ENCODE assay signal across 9 cellular contexts in genomic region chr12:79933580-79934264, GRCh38. TPM values are rescaled to one million over a fixed set of nuclear protein-coding genes. Genes with fewer than 3 reads are reported as not detected.
DNase-seq lines count a peak whose midpoint lies in the region; ATAC-seq, FAIRE-seq and TF ChIP-seq lines count a peak whose summit lies in the region.
"Had no signal": no experiment of that assay in that cellular context is flagged by ENCODE, and none has a peak within 500 bp of the region (broad histone marks: within the 10 kb centered on the region; RNA-seq: fewer than 3 reads in every experiment).

No MANE protein-coding gene starts in this region.

- no peaks in the 10 kb centered on the region for H3K9me3 Mint-ChIP-seq in natural killer cell treated with Interleukin-12 subunit alpha and Interleukin-12 subunit beta and Interleukin-15 and Interleukin-18, amount 100 ng/mL, for 72 hours

- no peaks in the 10 kb centered on the region for H3K36me3 Mint-ChIP-seq in natural killer cell treated with Interleukin-12 subunit alpha and Interleukin-12 subunit beta and Interleukin-15 and Interleukin-18, amount 100 ng/mL, for 72 hours

- no peaks in the 10 kb centered on the region for H3K27me3 Mint-ChIP-seq in natural killer cell treated with Interleukin-12 subunit alpha and Interleukin-12 subunit beta and Interleukin-15 and Interleukin-18, amount 100 ng/mL, for 72 hours

- no peaks in the 10 kb centered on the region for H3K27me3 ChIP-seq in esophagus muscularis mucosa

- H3K9me3 ChIP-seq in esophagus muscularis mucosa = no peaks in the 10 kb centered on the region

- under 1% methylated on average over 13 of the region's 14 CpGs for WGBS in esophagus muscularis mucosa

- intact Hi-C loops in esophagus muscularis mucosa (cut with DNase I) = loop anchor here (5.0 to 10.0 kb wide), 4 partner anchors 104 to 241 kb away; partner anchors contain the start of gene PAWR

- peaks cover 16 to 55% (median 44%) of the 10 kb centered on the region in 4 donors for H3K4me1 ChIP-seq in esophagus muscularis mucosa

- peaks cover 37 to 53% of the 10 kb centered on the region in 2 donors for H3K4me1 Mint-ChIP-seq in natural killer cell treated with Interleukin-12 subunit alpha and Interleukin-12 subunit beta and Interleukin-15 and Interleukin-18, amount 100 ng/mL, for 72 hours (ENCODE audit: low read depth in 2 of 2)

- H3K27ac Mint-ChIP-seq in natural killer cell treated with Interleukin-12 subunit alpha and Interleukin-12 subunit beta and Interleukin-15 and Interleukin-18, amount 100 ng/mL, for 72 hours = peak overlapping the region; percentile 88 to 91

- no peak for TF ChIP-seq EP300 in esophagus muscularis mucosa (IDR thresholded peaks at IDR 0.05)

- TF ChIP-seq POLR2A in esophagus muscularis mucosa (IDR thresholded peaks at IDR 0.05; ENCODE audit: low read depth) = no peak

- H3K4me3 Mint-ChIP-seq in natural killer cell treated with Interleukin-12 subunit alpha and Interleukin-12 subunit beta and Interleukin-15 and Interleukin-18, amount 100 ng/mL, for 72 hours = peak overlapping the region; percentile 93

- no peak for FAIRE-seq in D721Med (lab: Jason Lieb, UNC)

- TF ChIP-seq CTCF in esophagus muscularis mucosa (IDR thresholded peaks at IDR 0.05) = no peak
- no peak for TF ChIP-seq CTCF in D721Med (IDR thresholded peaks at IDR 0.05; ENCODE audit: insufficient read depth, missing control alignments)

- ATAC-seq in HG03354 (IDR thresholded peaks at IDR 0.05; ENCODE audit: poor library complexity, severe bottlenecking, unreplicated experiment) = peak; percentile 14
- ATAC-seq in natural killer cell treated with Interleukin-12 subunit alpha and Interleukin-12 subunit beta and Interleukin-15 and Interleukin-18, amount 100 ng/mL, for 72 hours = peak in 1 of 2 donors; percentile 17

- DNase-seq in activated CD8-positive, alpha-beta memory T cell treated with anti-CD3 and anti-CD28 coated beads, Interleukin-2, amount 50 U/mL, for 1 hour (ENCODE audit: extremely low read depth) = peak; percentile 2
- no peak for DNase-seq in activated CD8-positive, alpha-beta memory T cell treated with anti-CD3 and anti-CD28 coated beads, Interleukin-2, amount 50 U/mL, for 4 hours
- peak; percentile 49 for DNase-seq in UCSD-AML1 (lab: John Stamatoyannopoulos, UW; ENCODE audit: unreplicated experiment)
- no peak for DNase-seq in esophagus muscularis mucosa (ENCODE audit: extremely low spot score)
- DNase-seq in natural killer cell treated with Interleukin-12 subunit alpha and Interleukin-12 subunit beta and Interleukin-15 and Interleukin-18, amount 100 ng/mL, for 72 hours (ENCODE audit: low spot score) = no peak
- no peak for DNase-seq in D721Med (ENCODE audit: insufficient read length, low spot score)
- no peak for DNase-seq in T-helper 9 cell
- DNase-seq: left cardiac atrium had no signal

- H3K27ac ChIP-seq in esophagus muscularis mucosa (replicated peaks in 1 of 4) = peak overlapping the region; percentile 97 to 98 (median 98)

- H3K4me3 ChIP-seq in esophagus muscularis mucosa = peak overlapping the region; percentile 78 to 99 (median 88)

- no peaks in the 10 kb centered on the region for H3K36me3 ChIP-seq in esophagus muscularis mucosa

RNA-seq across cellular contexts. Expression of gene PPP1R12A, which starts 1.2 kb away (rescaled TPM):
- total RNA-seq in esophagus muscularis mucosa = 100 to 1,000 TPM; 441 to 691 (median 542) TPM
- 100 to 1,000 TPM; 112 to 131 TPM for total RNA-seq in natural killer cell treated with Interleukin-12 subunit alpha and Interleukin-12 subunit beta and Interleukin-15 and Interleukin-18, amount 100 ng/mL, for 72 hours

Comparison
In these comparisons a context has a peak if more than half of its experiments do, and no peak if none do; other contexts are left out.
1. DNase-seq: peak in activated CD8-positive, alpha-beta memory T cell treated with anti-CD3 and anti-CD28 coated beads, Interleukin-2, amount 50 U/mL, for 1 hour (single experiment) and UCSD-AML1 (single experiment); none in activated CD8-positive, alpha-beta memory T cell treated with anti-CD3 and anti-CD28 coated beads, Interleukin-2, amount 50 U/mL, for 4 hours (single experiment), esophagus muscularis mucosa (single experiment), natural killer cell treated with Interleukin-12 subunit alpha and Interleukin-12 subunit beta and Interleukin-15 and Interleukin-18, amount 100 ng/mL, for 72 hours (single experiment), D721Med (single experiment) and T-helper 9 cell (single experiment).